ENCODE assay signal across 1 cellular context in genomic region chr1:8742022-8742924, GRCh38.
TF ChIP-seq lines count a peak whose summit lies in the region.

No MANE protein-coding gene starts in this region.

TF ChIP-seq in HepG2, 621 proteins besides CTCF, POLR2A, EP300 and RAD21 (continued from another document and continues in another):
- TF ChIP-seq ZNF281 (CRISPR knock-in tag; IDR thresholded peaks at IDR 0.05; ENCODE audit: borderline replicate concordance) (peak; percentile 79), ZNF550 (CRISPR knock-in tag; IDR thresholded peaks at IDR 0.05; ENCODE audit: borderline replicate concordance) (no peak), ZNF704 (CRISPR knock-in tag; IDR thresholded peaks at IDR 0.05; ENCODE audit: borderline replicate concordance) (no peak), MIER2 (CRISPR knock-in tag; IDR thresholded peaks at IDR 0.05) (peak; percentile 81; the same call in 1 of the 2 replicates), ATF5 (CRISPR knock-in tag; IDR thresholded peaks at IDR 0.05; ENCODE audit: low read depth) (no peak), KDM5A (IDR thresholded peaks at IDR 0.05; ENCODE audit: borderline replicate concordance, low read length) (peak; percentile 39; the same call in 1 of the 2 replicates), ZNF18 (CRISPR knock-in tag; IDR thresholded peaks at IDR 0.05; ENCODE audit: insufficient replicate concordance) (peak; percentile 95), HNF4G (IDR thresholded peaks at IDR 0.05; ENCODE audit: borderline replicate concordance, low read depth, low read length) (peak; percentile 83), HNF4G (CRISPR knock-in tag; IDR thresholded peaks at IDR 0.05; ENCODE audit: borderline replicate concordance, low read depth) (no peak; the same call in 1 of the 2 replicates), ZNF543 (CRISPR knock-in tag; IDR thresholded peaks at IDR 0.05) (no peak), CHD2 (IDR thresholded peaks at IDR 0.05; ENCODE audit: low read depth, low read length) (no peak), ZNF274 (CRISPR knock-in tag; IDR thresholded peaks at IDR 0.05) (no peak), ATRX (CRISPR knock-in tag; IDR thresholded peaks at IDR 0.05; ENCODE audit: borderline replicate concordance) (no peak), CCDC6 (CRISPR knock-in tag; IDR thresholded peaks at IDR 0.05) (peak; percentile 70), HOXA9 (CRISPR knock-in tag; IDR thresholded peaks at IDR 0.05; ENCODE audit: borderline replicate concordance) (no peak), ZNF780A (CRISPR knock-in tag; IDR thresholded peaks at IDR 0.05) (peak; percentile 74), HNF4A (CRISPR knock-in tag; IDR thresholded peaks at IDR 0.05) (peak; percentile 92), FOXA3 (CRISPR knock-in tag; IDR thresholded peaks at IDR 0.05) (peak; percentile 100), NFRKB (IDR thresholded peaks at IDR 0.05) (no peak), BATF2 (CRISPR knock-in tag; IDR thresholded peaks at IDR 0.05) (no peak), HMG20B (CRISPR knock-in tag; conservative IDR thresholded peaks at IDR 0.05) (peak; percentile 98), ZBTB2 (CRISPR knock-in tag; IDR thresholded peaks at IDR 0.05; ENCODE audit: low read depth) (peak; percentile 52; the same call in 1 of the 2 replicates), AKNA (CRISPR knock-in tag; IDR thresholded peaks at IDR 0.05; ENCODE audit: borderline replicate concordance) (peak; percentile 62; the same call in 1 of the 2 replicates), ZNF510 (CRISPR knock-in tag; IDR thresholded peaks at IDR 0.05; ENCODE audit: low read depth) (no peak), USF2 (IDR thresholded peaks at IDR 0.05; ENCODE audit: low read depth, low read length) (no peak), USF2 (CRISPR knock-in tag; IDR thresholded peaks at IDR 0.05; ENCODE audit: borderline replicate concordance) (no peak), PRDM15 (CRISPR knock-in tag; IDR thresholded peaks at IDR 0.05) (peak; percentile 70; the same call in 1 of the 2 replicates), ZNF431 (CRISPR knock-in tag; IDR thresholded peaks at IDR 0.05; ENCODE audit: borderline replicate concordance, low read depth) (no peak; the same call in 1 of the 2 replicates), GRHL1 (CRISPR knock-in tag; conservative IDR thresholded peaks at IDR 0.05) (no peak; the same call in 1 of the 2 replicates), CEBPG (CRISPR knock-in tag; IDR thresholded peaks at IDR 0.05) (peak; percentile 98)
